In genomic region chr4:39274503-39274902, GRCh38 we compare ENCODE assay signal across 1 cellular context.
A peak's percentile ranks its signal among the peaks of the same experiment; 100 is the strongest.
TF ChIP-seq lines count a peak whose summit lies in the region.

No MANE protein-coding gene starts in this region.

TF ChIP-seq in HepG2, 621 proteins besides CTCF, POLR2A, EP300 and RAD21 (continued from another document and continues in another):
- TF ChIP-seq ZSCAN9 (CRISPR knock-in tag; IDR thresholded peaks at IDR 0.05; ENCODE audit: borderline replicate concordance): no peak
- no peak for TF ChIP-seq BRCA1 (CRISPR knock-in tag; IDR thresholded peaks at IDR 0.05)
- TF ChIP-seq HIVEP1 (CRISPR knock-in tag; IDR thresholded peaks at IDR 0.05): no peak
- no peak for TF ChIP-seq ZNF703 (CRISPR knock-in tag; IDR thresholded peaks at IDR 0.05; ENCODE audit: borderline replicate concordance)
- TF ChIP-seq ZNF740 (CRISPR knock-in tag; IDR thresholded peaks at IDR 0.05): no peak
- 0 out of 2 replicates have a peak, but pooled peaks have one; percentile 46 for TF ChIP-seq ZBTB38 (CRISPR knock-in tag; IDR thresholded peaks at IDR 0.05)
- no peak for TF ChIP-seq NFKBIZ (CRISPR knock-in tag; IDR thresholded peaks at IDR 0.05)
- TF ChIP-seq CENPT (CRISPR knock-in tag; IDR thresholded peaks at IDR 0.05; ENCODE audit: low read depth): no peak
- TF ChIP-seq DNMT3B (CRISPR knock-in tag; conservative IDR thresholded peaks at IDR 0.05): no peak
- TF ChIP-seq ZNF576 (CRISPR knock-in tag; IDR thresholded peaks at IDR 0.05): no peak
- TF ChIP-seq ZNF644 (CRISPR knock-in tag; IDR thresholded peaks at IDR 0.05; ENCODE audit: low read depth): no peak
- no peak for TF ChIP-seq MXD1 (CRISPR knock-in tag; IDR thresholded peaks at IDR 0.05)
- TF ChIP-seq PRPF4 (IDR thresholded peaks at IDR 0.05; ENCODE audit: low read depth, low read length, poor library complexity, severe bottlenecking): no peak
- TF ChIP-seq RAD51 (IDR thresholded peaks at IDR 0.05; ENCODE audit: borderline replicate concordance): no peak
- 0 out of 2 replicates have a peak, but pooled peaks have one; percentile 31 for TF ChIP-seq ZMAT3 (CRISPR knock-in tag; conservative IDR thresholded peaks at IDR 0.05)
- TF ChIP-seq ZNF761 (CRISPR knock-in tag; conservative IDR thresholded peaks at IDR 0.05): no peak
- no peak for TF ChIP-seq CSRNP2 (CRISPR knock-in tag; conservative IDR thresholded peaks at IDR 0.05; ENCODE audit: low read depth)
- 0 out of 2 replicates have a peak, but pooled peaks have one; percentile 52 for TF ChIP-seq ZNF264 (CRISPR knock-in tag; IDR thresholded peaks at IDR 0.05)
- no peak for TF ChIP-seq REPIN1 (CRISPR knock-in tag; IDR thresholded peaks at IDR 0.05; ENCODE audit: borderline replicate concordance, low read depth)
- TF ChIP-seq NR0B2 (CRISPR knock-in tag; IDR thresholded peaks at IDR 0.05): no peak
- TF ChIP-seq MEIS1 (CRISPR knock-in tag; IDR thresholded peaks at IDR 0.05; ENCODE audit: borderline replicate concordance): peak; percentile 74; the same call in 1 of the 2 replicates
- no peak for TF ChIP-seq FOXC1 (CRISPR knock-in tag; IDR thresholded peaks at IDR 0.05; ENCODE audit: borderline replicate concordance)
- TF ChIP-seq ZNF580 (CRISPR knock-in tag; IDR thresholded peaks at IDR 0.05; ENCODE audit: borderline replicate concordance, low read depth): no peak
- TF ChIP-seq ZNF768 (CRISPR knock-in tag; IDR thresholded peaks at IDR 0.05): no peak
- TF ChIP-seq SNAPC5 (CRISPR knock-in tag; IDR thresholded peaks at IDR 0.05; ENCODE audit: borderline replicate concordance): no peak
- no peak for TF ChIP-seq KDM3A (CRISPR knock-in tag; IDR thresholded peaks at IDR 0.05; ENCODE audit: low read depth)
- no peak for TF ChIP-seq KDM2A (CRISPR knock-in tag; IDR thresholded peaks at IDR 0.05; ENCODE audit: borderline replicate concordance, low read depth)
- TF ChIP-seq PLRG1 (conservative IDR thresholded peaks at IDR 0.05): no peak
- no peak for TF ChIP-seq HMGXB3 (CRISPR knock-in tag; IDR thresholded peaks at IDR 0.05; ENCODE audit: borderline replicate concordance)
- no peak for TF ChIP-seq EZH2 (conservative IDR thresholded peaks at IDR 0.05; ENCODE audit: low read depth, low read length)
- no peak for TF ChIP-seq PTBP1 (IDR thresholded peaks at IDR 0.05; ENCODE audit: low read depth, low read length, poor library complexity, severe bottlenecking)
- no peak for TF ChIP-seq EEA1 (CRISPR knock-in tag; IDR thresholded peaks at IDR 0.05; ENCODE audit: borderline replicate concordance)
- TF ChIP-seq ZBTB20 (CRISPR knock-in tag; IDR thresholded peaks at IDR 0.05; ENCODE audit: borderline replicate concordance, low read depth): peak; percentile 40; the same call in 1 of the 2 replicates
- no peak for TF ChIP-seq HNRNPLL (IDR thresholded peaks at IDR 0.05; ENCODE audit: low read depth, low read length, poor library complexity, severe bottlenecking)
- no peak for TF ChIP-seq ZNF674 (CRISPR knock-in tag; IDR thresholded peaks at IDR 0.05; ENCODE audit: low read depth)
- no peak for TF ChIP-seq PHF8 (CRISPR knock-in tag; IDR thresholded peaks at IDR 0.05)
- TF ChIP-seq ZNF407 (CRISPR knock-in tag; IDR thresholded peaks at IDR 0.05; ENCODE audit: not compliant biosample characterization): no peak
- no peak for TF ChIP-seq ZNF749 (CRISPR knock-in tag; IDR thresholded peaks at IDR 0.05; ENCODE audit: borderline replicate concordance)
- no peak for TF ChIP-seq ZNF660 (CRISPR knock-in tag; IDR thresholded peaks at IDR 0.05; ENCODE audit: borderline replicate concordance, low read depth)
- TF ChIP-seq TEAD3 (CRISPR knock-in tag; optimal IDR thresholded peaks at IDR 0.05; ENCODE audit: borderline replicate concordance): no peak
- no peak for TF ChIP-seq TFDP1 (CRISPR knock-in tag; IDR thresholded peaks at IDR 0.05; ENCODE audit: borderline replicate concordance)
- no peak for TF ChIP-seq ZFP36L1 (CRISPR knock-in tag; IDR thresholded peaks at IDR 0.05)
- TF ChIP-seq ZNF747 (CRISPR knock-in tag; IDR thresholded peaks at IDR 0.05; ENCODE audit: borderline replicate concordance): no peak
- no peak for TF ChIP-seq AHR (CRISPR knock-in tag; IDR thresholded peaks at IDR 0.05)
- TF ChIP-seq ZNF275 (CRISPR knock-in tag; IDR thresholded peaks at IDR 0.05; ENCODE audit: borderline replicate concordance): no peak
- peak; percentile 54 for TF ChIP-seq NR2F2 (IDR thresholded peaks at IDR 0.05; ENCODE audit: borderline replicate concordance, low read depth)
- no peak for TF ChIP-seq ZNF569 (CRISPR knock-in tag; IDR thresholded peaks at IDR 0.05; ENCODE audit: borderline replicate concordance)
